20 cellular contexts compared by ENCODE assay signal in the genomic region with DNA sequence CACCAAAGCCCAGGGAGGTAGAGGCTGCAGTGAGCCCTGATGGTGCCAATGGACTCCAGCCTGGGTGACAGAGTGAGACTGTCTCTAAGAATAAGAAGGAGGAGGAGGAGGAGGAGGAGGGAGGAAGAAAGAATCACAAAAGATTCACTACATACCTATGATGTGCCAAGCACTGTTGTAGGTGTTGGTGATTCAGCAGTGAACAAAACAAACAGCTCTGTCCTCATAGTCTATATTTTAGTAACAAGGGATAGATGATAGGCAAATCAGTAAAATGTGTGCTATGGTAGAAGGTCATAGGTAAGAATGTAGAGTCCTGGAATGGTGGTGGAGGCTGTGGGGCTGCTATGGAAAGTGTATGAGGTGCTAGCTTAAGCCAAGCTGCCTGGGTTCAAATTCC. TPM values are rescaled to one million over a fixed set of nuclear protein-coding genes. Genes with fewer than 3 reads are reported as not detected.
A peak's percentile ranks its signal among the peaks of the same experiment; 100 is the strongest.
DNase-seq lines count a peak whose midpoint lies in the region; ATAC-seq, FAIRE-seq and TF ChIP-seq lines count a peak whose summit lies in the region.
"Had no signal": no experiment of that assay in that cellular context is flagged by ENCODE, and none has a peak within 500 bp of the region (broad histone marks: within the 10 kb centered on the region; RNA-seq: fewer than 3 reads in every experiment).

No MANE protein-coding gene starts in this region.

- no peaks in the 10 kb centered on the region for H3K36me3 Mint-ChIP-seq in activated T-cell treated with anti-CD3 and anti-CD28 coated beads, Interleukin-2, amount 50 U/mL, for 4 hours (ENCODE audit: insufficient read depth)

- no peak for TF ChIP-seq CTCF in Loucy (conservative IDR thresholded peaks at IDR 0.05; ENCODE audit: low read length)

- H3K18ac ChIP-seq in trophoblast cell (ENCODE audit: low read length), result no peak overlapping the region

- no peaks in the 10 kb centered on the region for H4K20me1 ChIP-seq in Loucy (ENCODE audit: insufficient read depth, low read length, poor library complexity, severe bottlenecking)

- peaks cover 28% of the 10 kb centered on the region for H3K4me1 ChIP-seq in Loucy (ENCODE audit: insufficient read depth, low read length, poor library complexity, severe bottlenecking)
- H3K4me1 ChIP-seq in trophoblast cell (ENCODE audit: control insufficient read depth in 1 of 2, insufficient read depth in 2 of 2, low read length in 2 of 2), result no peaks in the 10 kb centered on the region
- H3K4me1 ChIP-seq: BE2C, Caco-2, HAP-1 had no signal

- no peak overlapping the region for H4K91ac ChIP-seq in trophoblast cell (ENCODE audit: low read depth, low read length)

- no peak overlapping the region for H3K27ac ChIP-seq in trophoblast cell (ENCODE audit: low read depth, low read length)
- H3K27ac ChIP-seq: GM23248 had no signal

- no peak overlapping the region for H2AK5ac ChIP-seq in trophoblast cell (ENCODE audit: low read length)

- no peak overlapping the region for H4K8ac ChIP-seq in trophoblast cell (ENCODE audit: low read depth, low read length)

- TF ChIP-seq POLR2A in GM12891 (IDR thresholded peaks at IDR 0.05; ENCODE audit: low read depth, low read length), result no peak

- peak overlapping the region; percentile 33 for H3K4me2 ChIP-seq in Loucy (ENCODE audit: low read depth, low read length, poor library complexity, severe bottlenecking)
- H3K4me2 ChIP-seq in trophoblast cell (ENCODE audit: low read length), result no peak overlapping the region

- H3K4me3 ChIP-seq in Loucy (ENCODE audit: low read length, poor library complexity, severe bottlenecking), result peak overlapping the region; percentile 5
- H3K4me3 ChIP-seq in trophoblast cell (ENCODE audit: low read depth, low read length), result no peak overlapping the region
- H3K4me3 ChIP-seq: GM23248, HAP-1 had no signal

- H3K79me2 ChIP-seq in Loucy (ENCODE audit: insufficient read depth, low read length) (no peaks in the 10 kb centered on the region), trophoblast cell (ENCODE audit: control insufficient read depth, insufficient read depth, low read length, poor library complexity) (no peaks in the 10 kb centered on the region)

- no peak overlapping the region for H3K4me3 Mint-ChIP-seq in activated T-cell treated with anti-CD3 and anti-CD28 coated beads, Interleukin-2, amount 50 U/mL, for 4 hours
- H3K4me3 Mint-ChIP-seq: CD4-positive, alpha-beta T cell had no signal

- DNase-seq in activated T-cell treated with anti-CD3 and anti-CD28 coated beads, Interleukin-2, amount 50 U/mL, for 4 hours, result no peak
- no peak for DNase-seq in activated T-cell treated with anti-CD3 and anti-CD28 coated beads, Interleukin-2, amount 50 U/mL, for 1 hour
- DNase-seq in GM12891 (ENCODE audit: insufficient read length, low spot score) (no peak), trophoblast cell (peak; percentile 43 to 76), left cardiac atrium (no peak), SW480 (ENCODE audit: low spot score) (no peak)
- DNase-seq: BE2C; C1 segment of cervical spinal cord; Caco-2; CD4-positive, alpha-beta T cell; GM23248 had no signal

- no peak overlapping the region for H3K4ac ChIP-seq in trophoblast cell (ENCODE audit: low read depth, low read length)

- H3K9me3 ChIP-seq in Loucy (ENCODE audit: insufficient read depth, low read depth, low read length) (no peaks in the 10 kb centered on the region), trophoblast cell (ENCODE audit: insufficient read depth, low read depth, low read length) (no peaks in the 10 kb centered on the region)
- H3K9me3 ChIP-seq: BE2C, Caco-2, HAP-1 had no signal

- H2AFZ ChIP-seq in Loucy (ENCODE audit: low read length) (peak overlapping the region; percentile 6), trophoblast cell (ENCODE audit: insufficient read depth, low read length, poor library complexity) (no peak overlapping the region)
- H2AFZ ChIP-seq: GM23248 had no signal

- FAIRE-seq in GM12891 (lab: Jason Lieb, UNC), result peak; percentile 13
- FAIRE-seq: D721Med, G401.6, GM18507 had no signal

- H3K79me1 ChIP-seq in trophoblast cell (ENCODE audit: low read length), result no peaks in the 10 kb centered on the region

- ATAC-seq in activated T-cell treated with anti-CD3 and anti-CD28 coated beads, Interleukin-2, amount 50 U/mL, for 4 hours, result peak; percentile 30 to 61
- ATAC-seq in HG02763 (IDR thresholded peaks at IDR 0.05; ENCODE audit: unreplicated experiment) (no peak), left cardiac atrium (no peak)

- no peaks in the 10 kb centered on the region for H3K9me3 Mint-ChIP-seq in activated T-cell treated with anti-CD3 and anti-CD28 coated beads, Interleukin-2, amount 50 U/mL, for 4 hours
- H3K9me3 Mint-ChIP-seq: CD4-positive, alpha-beta T cell had no signal

- no peak overlapping the region for H2BK12ac ChIP-seq in trophoblast cell (ENCODE audit: low read length)

- H3K9ac ChIP-seq in Loucy (ENCODE audit: low read depth, low read length, poor library complexity, severe bottlenecking) (peak overlapping the region; percentile 53), trophoblast cell (ENCODE audit: low read length) (no peak overlapping the region)
- H3K9ac ChIP-seq: GM23248 had no signal

- H2BK5ac ChIP-seq in trophoblast cell (ENCODE audit: low read depth, low read length, poor library complexity), result no peak overlapping the region

- H3K14ac ChIP-seq in trophoblast cell (ENCODE audit: low read length), result no peak overlapping the region

- H3K27me3 ChIP-seq in Loucy (ENCODE audit: insufficient read depth, low read length, poor library complexity, severe bottlenecking) (no peaks in the 10 kb centered on the region), trophoblast cell (ENCODE audit: insufficient read depth, low read length) (no peaks in the 10 kb centered on the region)
- H3K27me3 ChIP-seq: BE2C had no signal

- H4K12ac ChIP-seq in trophoblast cell (ENCODE audit: low read depth, low read length), result no peak overlapping the region

- intact Hi-C loops in left cardiac atrium (cut with DNase I), result loop anchor here in 1 of 2 donors (10.0 kb wide), 1 partner anchor 249 kb away; no protein-coding TSS in a partner anchor

- H3K36me3 ChIP-seq in Loucy (ENCODE audit: insufficient read depth, low read length), result no peaks in the 10 kb centered on the region
- H3K36me3 ChIP-seq in trophoblast cell (ENCODE audit: control insufficient read depth in 1 of 2, insufficient read depth in 2 of 2, low read length in 2 of 2), result no peaks in the 10 kb centered on the region
- H3K36me3 ChIP-seq: BE2C, HAP-1 had no signal

- H3K4me1 Mint-ChIP-seq in activated T-cell treated with anti-CD3 and anti-CD28 coated beads, Interleukin-2, amount 50 U/mL, for 4 hours (ENCODE audit: low read depth), result no peaks in the 10 kb centered on the region

- 0 out of 2 replicates have a peak, but pooled peaks cover 3% of the 10 kb centered on the region for H3F3A ChIP-seq in Loucy (ENCODE audit: low read depth)

- no peak overlapping the region for H2BK120ac ChIP-seq in trophoblast cell (ENCODE audit: insufficient read depth, low read length, poor library complexity)

- H3K9me2 ChIP-seq in Loucy (replicated peaks; ENCODE audit: low read depth, low read length), result no peaks in the 10 kb centered on the region

- no peaks in the 10 kb centered on the region for H3K27me3 Mint-ChIP-seq in activated T-cell treated with anti-CD3 and anti-CD28 coated beads, Interleukin-2, amount 50 U/mL, for 4 hours (ENCODE audit: low read depth)
- H3K27me3 Mint-ChIP-seq: CD4-positive, alpha-beta T cell had no signal

- no peak overlapping the region for H3K23ac ChIP-seq in trophoblast cell (ENCODE audit: low read length)

TF ChIP-seq in GM12891, 5 proteins besides CTCF, POLR2A, EP300 and RAD21:
- no peak for TF ChIP-seq POLR2AphosphoS5 (IDR thresholded peaks at IDR 0.05; ENCODE audit: low read depth, low read length)
- TF ChIP-seq SPI1 (IDR thresholded peaks at IDR 0.05; ENCODE audit: low read depth, low read length), result no peak
- no peak for TF ChIP-seq POU2F2 (IDR thresholded peaks at IDR 0.05; ENCODE audit: low read depth, low read length)
- TF ChIP-seq TAF1 (IDR thresholded peaks at IDR 0.05; ENCODE audit: low read depth, low read length), result no peak
- TF ChIP-seq PAX5 (IDR thresholded peaks at IDR 0.05; ENCODE audit: insufficient read depth, low read length, severe bottlenecking), result no peak

RNA-seq across cellular contexts. Expression of gene ABHD12B, which starts 18.0 kb away (rescaled TPM):
- not detected for total RNA-seq in activated T-cell treated with anti-CD3 and anti-CD28 coated beads, Interleukin-2, amount 50 U/mL, for 4 hours
- polyA plus RNA-seq in GM12891 (2012; ENCODE audit: low read depth, missing spikeins), result not detected
- not detected in 2 replicates for polyA plus RNA-seq in trophoblast cell (2013)
- total RNA-seq in left cardiac atrium, result under 1 TPM in 1 of 2 donors, not detected in 1; 0.18 TPM
- total RNA-seq: A172; Caco-2; CD4-positive, alpha-beta T cell; GM23248; H4; HT-29 had no signal

RNA-seq across cellular contexts. Expression of gene NIN, which starts 22.9 kb away (rescaled TPM):
- 10 to 100 TPM; 43.9 to 50.2 (median 46.5) TPM for total RNA-seq in activated T-cell treated with anti-CD3 and anti-CD28 coated beads, Interleukin-2, amount 50 U/mL, for 4 hours
- polyA plus RNA-seq in GM12891 (2012; ENCODE audit: low read depth, missing spikeins), result 41.6 TPM
- polyA plus RNA-seq in trophoblast cell (2013), result 9.6 TPM in 2 replicates
- total RNA-seq in left cardiac atrium, result 10 to 100 TPM; 31.8 to 41.9 TPM

Comparison
In these comparisons a context has a peak if more than half of its experiments do, and no peak if none do; other contexts are left out.
1. ATAC-seq: peak in activated T-cell treated with anti-CD3 and anti-CD28 coated beads, Interleukin-2, amount 50 U/mL, for 4 hours (2 of 2); none in HG02763 (single experiment) and left cardiac atrium (0 of 2).
2. DNase-seq: peak in trophoblast cell (2 of 2); none in activated T-cell treated with anti-CD3 and anti-CD28 coated beads, Interleukin-2, amount 50 U/mL, for 4 hours (single experiment), activated T-cell treated with anti-CD3 and anti-CD28 coated beads, Interleukin-2, amount 50 U/mL, for 1 hour (single experiment), GM12891 (single experiment), left cardiac atrium (single experiment) and SW480 (single experiment).